In the genomic region with DNA sequence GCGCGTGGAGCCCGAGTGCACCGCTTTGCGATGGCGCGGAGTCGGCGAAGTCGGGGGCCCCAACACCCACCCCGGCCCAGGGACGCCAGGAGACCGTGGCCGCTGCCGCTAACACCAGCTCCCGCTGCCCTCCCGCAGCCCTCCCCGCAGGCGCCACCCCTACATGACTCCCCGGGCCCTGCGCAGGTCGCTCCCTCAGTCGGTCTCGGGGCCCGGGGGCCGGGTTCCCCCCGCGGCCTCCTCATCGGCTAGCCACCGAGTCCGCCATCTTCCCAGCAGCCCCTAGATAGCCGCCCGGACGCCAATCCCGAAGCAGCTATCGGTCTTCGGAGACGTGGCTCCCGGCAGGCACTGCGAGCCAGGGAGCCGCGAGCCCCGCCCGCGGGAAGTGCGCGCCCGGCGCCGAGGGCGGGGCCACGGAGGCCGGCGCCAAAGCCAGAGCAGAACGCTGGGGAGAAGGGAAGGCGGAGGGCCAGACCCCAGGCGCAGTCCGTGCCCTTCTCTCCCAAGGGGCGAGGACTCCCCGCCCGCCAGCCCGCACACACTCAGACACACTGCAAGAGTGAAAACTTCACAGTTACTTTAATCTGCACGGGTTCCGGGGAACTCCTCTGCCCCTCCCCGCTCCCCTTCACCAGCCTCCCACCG, we compare ENCODE assay signal across 8 cellular contexts. TPM values are rescaled to one million over a fixed set of nuclear protein-coding genes. Genes with fewer than 3 reads are reported as not detected.
DNase-seq lines count a peak whose midpoint lies in the region; ATAC-seq and TF ChIP-seq lines count a peak whose summit lies in the region.

A gene with protein sequence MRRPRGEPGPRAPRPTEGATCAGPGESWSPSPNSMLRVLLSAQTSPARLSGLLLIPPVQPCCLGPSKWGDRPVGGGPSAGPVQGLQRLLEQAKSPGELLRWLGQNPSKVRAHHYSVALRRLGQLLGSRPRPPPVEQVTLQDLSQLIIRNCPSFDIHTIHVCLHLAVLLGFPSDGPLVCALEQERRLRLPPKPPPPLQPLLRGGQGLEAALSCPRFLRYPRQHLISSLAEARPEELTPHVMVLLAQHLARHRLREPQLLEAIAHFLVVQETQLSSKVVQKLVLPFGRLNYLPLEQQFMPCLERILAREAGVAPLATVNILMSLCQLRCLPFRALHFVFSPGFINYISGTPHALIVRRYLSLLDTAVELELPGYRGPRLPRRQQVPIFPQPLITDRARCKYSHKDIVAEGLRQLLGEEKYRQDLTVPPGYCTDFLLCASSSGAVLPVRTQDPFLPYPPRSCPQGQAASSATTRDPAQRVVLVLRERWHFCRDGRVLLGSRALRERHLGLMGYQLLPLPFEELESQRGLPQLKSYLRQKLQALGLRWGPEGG (minus strand): TSS at position 288 of the 648 bp plus-strand sequence. CDS start 43 bp downstream, at position 245.

- peaks cover 3% of the 10 kb centered on the region; the same call in 1 of the 2 replicates for H3K9me3 ChIP-seq in AG04450 (ENCODE audit: control insufficient read depth, insufficient read depth, low read length)

- in situ Hi-C loops in GM18951 (cut with MboI; ENCODE audit: low sequenced_read_pairs, unreplicated experiment) = no loop called here

- peak; percentile 79 for ATAC-seq in HG03159 (IDR thresholded peaks at IDR 0.05; ENCODE audit: unreplicated experiment)

- DNase-seq in AG04450 (ENCODE audit: low read depth, low spot score) (peak; percentile 69), NCI-H345 (lab: John Stamatoyannopoulos, UW) (peak; percentile 93), caudate nucleus (lab: John Stamatoyannopoulos, UW) (peak; percentile 10 to 95 (median 89)), iris pigment epithelial cell (ENCODE audit: low read depth) (peak; percentile 95)
- DNase-seq in activated CD4-positive, CD25-positive, alpha-beta regulatory T cell (lab: John Stamatoyannopoulos, UW) = peak; percentile 62 to 82 (median 74)
- DNase-seq in stimulated activated CD4-positive, alpha-beta T cell treated with anti-CD3 and anti-CD28 coated beads, Interleukin-12 subunit alpha, Interleukin-12 subunit beta, amount 100 ng/mL, for 24 hours (ENCODE audit: low read depth in 2 of 2) = peak; percentile 77 to 79

- peak within 1 kb of the TSS; percentile 61 for H3K27ac ChIP-seq in AG04450 (ENCODE audit: low read depth, low read length)
- peak within 1 kb of the TSS; percentile 98 for H3K27ac ChIP-seq in caudate nucleus (ENCODE audit: low read depth, low read length)

- peak; percentile 85 for TF ChIP-seq POLR2A in GM18951 (IDR thresholded peaks at IDR 0.05; ENCODE audit: extremely low read depth, insufficient read depth, insufficient read length)

- H3K27me3 ChIP-seq in AG04450 (ENCODE audit: control insufficient read depth, insufficient read depth, low read length) = no peaks in the 10 kb centered on the region

- no peak for TF ChIP-seq CTCF in AG04450 (IDR thresholded peaks at IDR 0.05; ENCODE audit: low read depth, low read length)

- CTCF ChIA-PET in AG04450 (lab: Charles Lee) = interaction anchor here (0.7 to 1.0 kb wide), 2 partner anchors 10 to 133 kb away, joined by 3 read pairs; no protein-coding TSS in a partner anchor

- peak within 1 kb of the TSS; percentile 90 for H3K4me3 ChIP-seq in AG04450 (ENCODE audit: low read depth, low read length)

- POLR2A ChIA-PET in AG04450 (lab: Yijun Ruan, JAX) = interaction anchor here (0.6 to 1.6 kb wide), 9 partner anchors 9 to 52 kb away, joined by 3 to 9 read pairs (median 6); partner anchors contain the start of gene CDK5

RNA-seq across cellular contexts. Expression of the gene that starts here (rescaled TPM):
- polyA plus RNA-seq in AG04450 (2011; rRNA removed) = 44.1 and 59.9 TPM in 2 replicates
- 45.5 and 61.4 TPM in 2 replicates for polyA minus RNA-seq in AG04450 (2011; rRNA and poly(A)+ RNA removed)

Comparison
In these comparisons a context has a peak if more than half of its experiments do, and no peak if none do; other contexts are left out.
1. Peak in every context shown above with its lines: DNase-seq, ATAC-seq, H3K4me3 ChIP-seq and H3K27ac ChIP-seq.